Comparison of ENCODE assay signal across 20 cellular contexts in genomic region chr11:131773626-131774025, GRCh38.
"Had no signal": no experiment of that assay in that cellular context is flagged by ENCODE, and none has a peak within 500 bp of the region (broad histone marks: within the 10 kb centered on the region; RNA-seq: fewer than 3 reads in every experiment).

No MANE protein-coding gene starts in this region.

- DNase-seq: effector memory CD8-positive, alpha-beta T cell; glutamatergic neuron; immature natural killer cell; kidney; left cardiac atrium; left ventricle myocardium inferior; lower lobe of right lung; natural killer cell; ovary; stimulated activated CD4-positive, alpha-beta T cell treated with anti-CD3 and anti-CD28 coated beads, Interleukin-15, amount 100 ng/mL, for 24 hours; stimulated activated CD4-positive, alpha-beta T cell treated with anti-CD3 and anti-CD28 coated beads, Interleukin-1b, Interleukin-23, amount 100 ng/mL, for 48 hours; stimulated activated CD4-positive, alpha-beta T cell treated with anti-CD3 and anti-CD28 coated beads, Interleukin-4, amount 100 ng/mL, for 24 hours; stimulated activated naive B cell treated with anti-CD40 and anti-IgM and Interleukin-4, amounts not matched to agents 10 μg/mL and 1 μg/mL and 100 μg/mL, for 72 hours; stimulated activated naive CD8-positive, alpha-beta T cell treated with anti-CD3 and anti-CD28 coated beads, Interleukin-15, amount 100 ng/mL, for 72 hours; transverse colon had no signal

- H3K4me1 ChIP-seq: esophagus muscularis mucosa, gastroesophageal sphincter, left ventricle myocardium inferior, lower lobe of right lung, right atrium auricular region, transverse colon had no signal

- H3K27me3 ChIP-seq: ovary, right atrium auricular region, transverse colon had no signal

- H3K4me3 ChIP-seq: esophagus muscularis mucosa, gastroesophageal sphincter, left ventricle myocardium inferior, lower lobe of right lung, ovary, right atrium auricular region, thoracic aorta, transverse colon had no signal

- H3K27ac ChIP-seq: epithelial cell of prostate, esophagus muscularis mucosa, gastroesophageal sphincter, left ventricle myocardium inferior, lower lobe of right lung, ovary, right atrium auricular region, thoracic aorta, transverse colon had no signal

- H3K36me3 ChIP-seq: esophagus muscularis mucosa, gastroesophageal sphincter, left ventricle myocardium inferior, lower lobe of right lung, ovary, right atrium auricular region, thoracic aorta, transverse colon had no signal

- H3K9me3 ChIP-seq: esophagus muscularis mucosa, gastroesophageal sphincter, left ventricle myocardium inferior, lower lobe of right lung, ovary, right atrium auricular region, thoracic aorta, transverse colon had no signal
